Comparison of ENCODE assay signal across 1 cellular context in genomic region chr9:137670391-137671195, GRCh38.
TF ChIP-seq lines count a peak whose summit lies in the region.

No MANE protein-coding gene starts in this region.

TF ChIP-seq in HepG2, 621 proteins besides CTCF, POLR2A, EP300 and RAD21 (continued from another document and continues in another):
- TF ChIP-seq TARDBP (CRISPR knock-in tag; IDR thresholded peaks at IDR 0.05) (peak; percentile 63; the same call in 1 of the 2 replicates), RNF2 (conservative IDR thresholded peaks at IDR 0.05; ENCODE audit: low read depth) (peak; percentile 57; the same call in 1 of the 2 replicates), HNF4G (IDR thresholded peaks at IDR 0.05; ENCODE audit: borderline replicate concordance, low read depth, low read length) (peak; percentile 51), HNF4G (CRISPR knock-in tag; IDR thresholded peaks at IDR 0.05; ENCODE audit: borderline replicate concordance, low read depth) (0 out of 2 replicates have a peak, but pooled peaks have one; percentile 59), ZNF205 (CRISPR knock-in tag; IDR thresholded peaks at IDR 0.05) (no peak), ZNF296 (CRISPR knock-in tag; conservative IDR thresholded peaks at IDR 0.05) (no peak), DNMT1 (CRISPR knock-in tag; IDR thresholded peaks at IDR 0.05) (peak; percentile 54; the same call in 1 of the 2 replicates), SNRNP70 (IDR thresholded peaks at IDR 0.05; ENCODE audit: low read depth, low read length) (no peak), PATZ1 (CRISPR knock-in tag; IDR thresholded peaks at IDR 0.05) (peak; percentile 53), GFI1 (CRISPR knock-in tag; IDR thresholded peaks at IDR 0.05; ENCODE audit: borderline replicate concordance) (no peak), PCBP1 (IDR thresholded peaks at IDR 0.05; ENCODE audit: borderline replicate concordance, low read depth, low read length) (no peak), NR2C2 (CRISPR knock-in tag; IDR thresholded peaks at IDR 0.05; ENCODE audit: borderline replicate concordance) (peak; percentile 61; the same call in 1 of the 2 replicates), NFKB2 (CRISPR knock-in tag; IDR thresholded peaks at IDR 0.05; ENCODE audit: borderline replicate concordance) (no peak), ZNF275 (CRISPR knock-in tag; IDR thresholded peaks at IDR 0.05; ENCODE audit: borderline replicate concordance) (no peak), IRX3 (CRISPR knock-in tag; IDR thresholded peaks at IDR 0.05; ENCODE audit: borderline replicate concordance, low read depth) (no peak), ZNF574 (CRISPR knock-in tag; IDR thresholded peaks at IDR 0.05) (peak; percentile 76), NFATC3 (CRISPR knock-in tag; IDR thresholded peaks at IDR 0.05) (no peak), ZNF138 (CRISPR knock-in tag; IDR thresholded peaks at IDR 0.05; ENCODE audit: low read depth) (no peak), GATAD2A (CRISPR knock-in tag; IDR thresholded peaks at IDR 0.05) (peak; percentile 88), ZNF777 (CRISPR knock-in tag; IDR thresholded peaks at IDR 0.05) (0 out of 2 replicates have a peak, but pooled peaks have one; percentile 28), STAT5B (CRISPR knock-in tag; IDR thresholded peaks at IDR 0.05) (no peak), NPAS2 (CRISPR knock-in tag; IDR thresholded peaks at IDR 0.05; ENCODE audit: borderline replicate concordance) (no peak), ZBTB33 (CRISPR knock-in tag; IDR thresholded peaks at IDR 0.05) (peak; percentile 56), ZNF101 (CRISPR knock-in tag; IDR thresholded peaks at IDR 0.05; ENCODE audit: borderline replicate concordance, low read depth) (no peak), KLF11 (CRISPR knock-in tag; IDR thresholded peaks at IDR 0.05) (peak; percentile 56; the same call in 1 of the 2 replicates), SOX6 (IDR thresholded peaks at IDR 0.05) (no peak), SOX6 (CRISPR knock-in tag; IDR thresholded peaks at IDR 0.05) (peak; percentile 90), ZBTB8A (CRISPR knock-in tag; IDR thresholded peaks at IDR 0.05; ENCODE audit: borderline replicate concordance, low read depth) (no peak), DRAP1 (CRISPR knock-in tag; IDR thresholded peaks at IDR 0.05) (peak; percentile 37; the same call in 1 of the 2 replicates), IRF9 (CRISPR knock-in tag; IDR thresholded peaks at IDR 0.05; ENCODE audit: borderline replicate concordance) (0 out of 2 replicates have a peak, but pooled peaks have one; percentile 45), PLRG1 (conservative IDR thresholded peaks at IDR 0.05) (no peak), ZNF589 (CRISPR knock-in tag; conservative IDR thresholded peaks at IDR 0.05) (peak; percentile 48; the same call in 1 of the 2 replicates), ZNF790 (CRISPR knock-in tag; IDR thresholded peaks at IDR 0.05; ENCODE audit: borderline replicate concordance) (no peak; the same call in 1 of the 2 replicates), ZBTB49 (CRISPR knock-in tag; IDR thresholded peaks at IDR 0.05; ENCODE audit: borderline replicate concordance) (no peak), PHF8 (CRISPR knock-in tag; IDR thresholded peaks at IDR 0.05) (peak; percentile 46; the same call in 1 of the 2 replicates), ZNF501 (CRISPR knock-in tag; IDR thresholded peaks at IDR 0.05) (peak; percentile 55; the same call in 1 of the 2 replicates), PLSCR1 (CRISPR knock-in tag; IDR thresholded peaks at IDR 0.05; ENCODE audit: borderline replicate concordance) (no peak), TFDP1 (CRISPR knock-in tag; IDR thresholded peaks at IDR 0.05; ENCODE audit: borderline replicate concordance) (peak; percentile 90; the same call in 1 of the 2 replicates), ZNF468 (CRISPR knock-in tag; IDR thresholded peaks at IDR 0.05) (no peak), RBM39 (IDR thresholded peaks at IDR 0.05; ENCODE audit: low read depth, low read length, poor library complexity, severe bottlenecking) (no peak), ZNF678 (CRISPR knock-in tag; IDR thresholded peaks at IDR 0.05) (0 out of 2 replicates have a peak, but pooled peaks have one; percentile 58), ZNF768 (CRISPR knock-in tag; IDR thresholded peaks at IDR 0.05) (0 out of 2 replicates have a peak, but pooled peaks have one; percentile 37), BRCA1 (CRISPR knock-in tag; IDR thresholded peaks at IDR 0.05) (peak; percentile 89; the same call in 1 of the 2 replicates), U2AF2 (IDR thresholded peaks at IDR 0.05; ENCODE audit: low read depth, low read length) (no peak), ATF2 (CRISPR knock-in tag; IDR thresholded peaks at IDR 0.05) (peak; percentile 60; the same call in 1 of the 2 replicates), ATRX (CRISPR knock-in tag; IDR thresholded peaks at IDR 0.05; ENCODE audit: borderline replicate concordance) (no peak), ZNF792 (CRISPR knock-in tag; IDR thresholded peaks at IDR 0.05) (peak; percentile 79; the same call in 1 of the 2 replicates), ZGPAT (CRISPR knock-in tag; IDR thresholded peaks at IDR 0.05) (no peak; the same call in 1 of the 2 replicates)
